In genomic region chr10:42637142-42637541, GRCh38 we compare ENCODE assay signal across 8 cellular contexts. TPM values are rescaled to one million over a fixed set of nuclear protein-coding genes. Genes with fewer than 3 reads are reported as not detected.
DNase-seq lines count a peak whose midpoint lies in the region; ATAC-seq and TF ChIP-seq lines count a peak whose summit lies in the region.
"Had no signal": no experiment of that assay in that cellular context is flagged by ENCODE, and none has a peak within 500 bp of the region (broad histone marks: within the 10 kb centered on the region; RNA-seq: fewer than 3 reads in every experiment).

No MANE protein-coding gene starts in this region.

- peak overlapping the region; percentile 98 for H3K27ac Mint-ChIP-seq in activated CD8-positive, alpha-beta T cell treated with anti-CD3 and anti-CD28 coated beads for 36 hours
- H3K27ac Mint-ChIP-seq in immature natural killer cell = peak overlapping the region; percentile 90 to 96 (median 96)
- peak overlapping the region; percentile 99 for H3K27ac Mint-ChIP-seq in stimulated activated memory B cell treated with anti-CD40 and anti-IgM and Interleukin-4, amounts not matched to agents 10 μg/mL and 1 μg/mL and 100 μg/mL, for 72 hours

- no peak overlapping the region for H2BK15ac ChIP-seq in IMR-90 (ENCODE audit: low read depth, low read length)

- H3K9me3 Mint-ChIP-seq in activated CD8-positive, alpha-beta T cell treated with anti-CD3 and anti-CD28 coated beads for 36 hours = no peaks in the 10 kb centered on the region
- no peaks in the 10 kb centered on the region for H3K9me3 Mint-ChIP-seq in immature natural killer cell
- H3K9me3 Mint-ChIP-seq in stimulated activated memory B cell treated with anti-CD40 and anti-IgM and Interleukin-4, amounts not matched to agents 10 μg/mL and 1 μg/mL and 100 μg/mL, for 72 hours = no peaks in the 10 kb centered on the region

- dilution Hi-C loops in IMR-90 (cut with HindIII; ENCODE audit: low sequenced_read_pairs, unreplicated experiment) = no loop called here

- H3K4me1 Mint-ChIP-seq in activated CD8-positive, alpha-beta T cell treated with anti-CD3 and anti-CD28 coated beads for 36 hours (ENCODE audit: low read depth) = peaks cover 30% of the 10 kb centered on the region
- H3K4me1 Mint-ChIP-seq in immature natural killer cell = peaks cover 31 to 57% of the 10 kb centered on the region in 2 donors
- peaks cover 36% of the 10 kb centered on the region for H3K4me1 Mint-ChIP-seq in stimulated activated memory B cell treated with anti-CD40 and anti-IgM and Interleukin-4, amounts not matched to agents 10 μg/mL and 1 μg/mL and 100 μg/mL, for 72 hours

- H2AK9ac ChIP-seq in IMR-90 (replicated peaks; ENCODE audit: low read depth, low read length, poor library complexity) = no peak overlapping the region

- no TSS peak for BruUV-seq in IMR-90 (replicated peaks; lab: Mats Ljungman, UMichigan)

- H4K91ac ChIP-seq in IMR-90 (ENCODE audit: insufficient read depth, low read depth, low read length) = no peak overlapping the region

- H2BK5ac ChIP-seq in IMR-90 (ENCODE audit: low read depth, low read length, poor library complexity, severe bottlenecking) = no peak overlapping the region

- no peak overlapping the region for H2BK120ac ChIP-seq in IMR-90 (ENCODE audit: low read depth, low read length)

- H3K14ac ChIP-seq in IMR-90 (replicated peaks; ENCODE audit: low read depth, low read length) = no peak overlapping the region

- no peak for ATAC-seq in IMR-90 (ENCODE audit: low read depth)
- ATAC-seq in activated CD8-positive, alpha-beta T cell treated with anti-CD3 and anti-CD28 coated beads for 36 hours = no peak
- no peak for ATAC-seq in stimulated activated memory B cell treated with anti-CD40 and anti-IgM and Interleukin-4, amounts not matched to agents 10 μg/mL and 1 μg/mL and 100 μg/mL, for 72 hours
- ATAC-seq in GM21528 (IDR thresholded peaks at IDR 0.05; ENCODE audit: low FRiP score, unreplicated experiment) = no peak

- H3K79me1 ChIP-seq in IMR-90 (ENCODE audit: low read depth in 1 of 2, low read length in 2 of 2) = peaks cover 0 to 12% of the 10 kb centered on the region in 2 experiments; a peak in 2 of 4 replicates

- DNase-seq in IMR-90 (no peak), immature natural killer cell (no peak), EL (no peak), NCI-H226 (no peak)
- DNase-seq in activated CD8-positive, alpha-beta T cell treated with anti-CD3 and anti-CD28 coated beads for 36 hours = no peak
- DNase-seq: NCI-H1436 had no signal

- H3K27ac ChIP-seq in IMR-90 (ENCODE audit: insufficient read depth, low read length) = no peak overlapping the region

- intact Hi-C loops in IMR-90 (cut with micrococcal nuclease) = loop anchor here (10.0 kb wide), 1 partner anchor 148 kb away; the partner anchor contains the start of gene BMS1
- intact Hi-C loops in activated CD8-positive, alpha-beta T cell treated with anti-CD3 and anti-CD28 coated beads for 36 hours (cut with micrococcal nuclease) = loop anchor here (5.0 kb wide), 1 partner anchor 85 kb away; no protein-coding TSS in a partner anchor

- peaks cover 1% of the 10 kb centered on the region; the same call in 1 of the 2 replicates for H3K4me1 ChIP-seq in IMR-90 (ENCODE audit: control insufficient read depth, insufficient read depth, low read length)

- H3K9ac ChIP-seq in IMR-90 (ENCODE audit: low read depth, low read length) = no peak overlapping the region

- peak overlapping the region; percentile 95 for H3K4me3 Mint-ChIP-seq in activated CD8-positive, alpha-beta T cell treated with anti-CD3 and anti-CD28 coated beads for 36 hours
- H3K4me3 Mint-ChIP-seq in immature natural killer cell = peak overlapping the region; percentile 95 to 98 (median 97)
- H3K4me3 Mint-ChIP-seq in stimulated activated memory B cell treated with anti-CD40 and anti-IgM and Interleukin-4, amounts not matched to agents 10 μg/mL and 1 μg/mL and 100 μg/mL, for 72 hours = peak overlapping the region; percentile 21

- no peak overlapping the region for H3K18ac ChIP-seq in IMR-90 (ENCODE audit: low read depth, low read length)

- H3K9me1 ChIP-seq in IMR-90 (ENCODE audit: insufficient read depth, low read length) = no peaks in the 10 kb centered on the region

- no peak overlapping the region for H3K56ac ChIP-seq in IMR-90 (ENCODE audit: extremely low read depth, insufficient read depth, low read length)

- no peak for TF ChIP-seq POLR2A in IMR-90 (IDR thresholded peaks at IDR 0.05; ENCODE audit: low read depth, low read length)

- no peak for TF ChIP-seq CTCF in IMR-90 (conservative IDR thresholded peaks at IDR 0.05; ENCODE audit: low read depth, low read length)
- TF ChIP-seq CTCF in activated CD8-positive, alpha-beta T cell treated with anti-CD3 and anti-CD28 coated beads for 36 hours (IDR thresholded peaks at IDR 0.05) = no peak

- H3K4me2 ChIP-seq in IMR-90 (ENCODE audit: low read depth, low read length) = no peak overlapping the region

- H3K4ac ChIP-seq in IMR-90 (ENCODE audit: low read depth, low read length) = peak overlapping the region; percentile 94; the same call in 1 of the 2 replicates

- peaks cover 14% of the 10 kb centered on the region for H3K36me3 Mint-ChIP-seq in activated CD8-positive, alpha-beta T cell treated with anti-CD3 and anti-CD28 coated beads for 36 hours (ENCODE audit: low read depth)
- peaks cover 0 to 13% (median 6%) of the 10 kb centered on the region in 3 donors for H3K36me3 Mint-ChIP-seq in immature natural killer cell
- peaks cover 30% of the 10 kb centered on the region for H3K36me3 Mint-ChIP-seq in stimulated activated memory B cell treated with anti-CD40 and anti-IgM and Interleukin-4, amounts not matched to agents 10 μg/mL and 1 μg/mL and 100 μg/mL, for 72 hours

- CTCF ChIA-PET in IMR-90 (lab: Yijun Ruan, JAX) = no interaction called here
- CTCF ChIA-PET in activated CD8-positive, alpha-beta T cell treated with anti-CD3 and anti-CD28 coated beads for 36 hours (lab: Charles Lee) = interaction anchor here (1.3 kb wide), 1 partner anchor 116 kb away, joined by 3 read pairs; no protein-coding TSS in a partner anchor

- no peaks in the 10 kb centered on the region for H3K36me3 ChIP-seq in IMR-90 (ENCODE audit: control insufficient read depth, insufficient read depth, low read length)

- no peak overlapping the region for H2BK20ac ChIP-seq in IMR-90 (ENCODE audit: low read depth, low read length)

- no peak overlapping the region for H3K23ac ChIP-seq in IMR-90 (ENCODE audit: low read depth, low read length)

- H2AFZ ChIP-seq in IMR-90 (replicated peaks; ENCODE audit: low read length, poor library complexity) = no peak overlapping the region

- H4K5ac ChIP-seq in IMR-90 (ENCODE audit: low read depth, low read length) = peak overlapping the region; percentile 97; the same call in 1 of the 2 replicates

- H3K9me3 ChIP-seq in IMR-90 (ENCODE audit: control insufficient read depth, insufficient read depth, low read length) = no peaks in the 10 kb centered on the region

- no peak overlapping the region for H2AK5ac ChIP-seq in IMR-90 (ENCODE audit: low read depth, low read length)

- H4K8ac ChIP-seq in IMR-90 (ENCODE audit: low read depth in 2 of 2, low read length in 2 of 2) = peak overlapping the region; percentile 87 to 99

- in situ Hi-C loops in IMR-90 (cut with MboI; ENCODE audit: low sequenced_read_pairs) = no loop called here

- POLR2A ChIA-PET in IMR-90 (lab: Charles Lee; ENCODE audit: unreplicated experiment) = no interaction called here
- POLR2A ChIA-PET in activated CD8-positive, alpha-beta T cell treated with anti-CD3 and anti-CD28 coated beads for 36 hours (lab: Charles Lee) = no interaction called here

- no peak overlapping the region; the same call in 1 of the 2 replicates for H3K4me3 ChIP-seq in IMR-90 (ENCODE audit: insufficient read depth, low read depth, low read length)

- WGBS in IMR-90 (ENCODE audit: extremely low coverage in 2 of 2, insufficient read length in 1 of 2), 2 experiments = no CpG with 5 or more reads among the region's 3 CpGs

- no peaks in the 10 kb centered on the region for H3K27me3 ChIP-seq in IMR-90 (ENCODE audit: control insufficient read depth, insufficient read depth, low read length)

- no peaks in the 10 kb centered on the region for H3K27me3 Mint-ChIP-seq in activated CD8-positive, alpha-beta T cell treated with anti-CD3 and anti-CD28 coated beads for 36 hours
- peaks cover 0 to 2% (median 0%) of the 10 kb centered on the region in 3 donors for H3K27me3 Mint-ChIP-seq in immature natural killer cell (ENCODE audit: low read depth in 3 of 3)
- no peaks in the 10 kb centered on the region for H3K27me3 Mint-ChIP-seq in stimulated activated memory B cell treated with anti-CD40 and anti-IgM and Interleukin-4, amounts not matched to agents 10 μg/mL and 1 μg/mL and 100 μg/mL, for 72 hours

- no peak for TF ChIP-seq RAD21 in IMR-90 (IDR thresholded peaks at IDR 0.05; ENCODE audit: low read length)

- H4K20me1 ChIP-seq in IMR-90 (ENCODE audit: insufficient read depth, low read length) = no peaks in the 10 kb centered on the region

TF ChIP-seq in IMR-90, 13 proteins besides CTCF, POLR2A, EP300 and RAD21 (continues in another document):
- TF ChIP-seq RCOR1 (IDR thresholded peaks at IDR 0.05; ENCODE audit: insufficient replicate concordance, low read length) (no peak), FOS (IDR thresholded peaks at IDR 0.05; ENCODE audit: low read depth, low read length) (no peak), SMC3 (IDR thresholded peaks at IDR 0.05; ENCODE audit: low read depth, low read length) (no peak), USF2 (IDR thresholded peaks at IDR 0.05; ENCODE audit: low read depth, low read length) (no peak), NFE2L2 (IDR thresholded peaks at IDR 0.05; ENCODE audit: low read depth, low read length) (no peak), MXI1 (IDR thresholded peaks at IDR 0.05; ENCODE audit: borderline replicate concordance, low read depth, low read length) (no peak), RFX5 (IDR thresholded peaks at IDR 0.05; ENCODE audit: low read depth, low read length) (no peak), CHD1 (IDR thresholded peaks at IDR 0.05; ENCODE audit: low read depth, low read length) (no peak), BHLHE40 (IDR thresholded peaks at IDR 0.05; ENCODE audit: low read depth, low read length) (no peak), MAZ (IDR thresholded peaks at IDR 0.05; ENCODE audit: borderline replicate concordance, low read depth, low read length) (no peak)

RNA-seq across cellular contexts. Expression of gene ZNF33B, which starts 1.2 kb away (rescaled TPM):
- total RNA-seq in IMR-90 (2012; rRNA removed) = 4.5 and 5.0 TPM in 2 replicates
- polyA plus RNA-seq in IMR-90 (2012; rRNA removed) (1.9 and 2.1 TPM in 2 replicates), immature natural killer cell (10 to 100 TPM in 1 of 3 donors, 1 to 10 TPM in 2; 9.4 to 13.6 (median 9.6) TPM)
- 0.30 and 0.59 TPM in 2 replicates for polyA plus RNA-seq in IMR-90 (2012; cell fraction: cytosol; rRNA removed)
- 0.35 and 6.6 TPM in 2 replicates for polyA plus RNA-seq in IMR-90 (2012; cell fraction: nucleus; rRNA removed; ENCODE audit: low replicate concordance)
- total RNA-seq in activated CD8-positive, alpha-beta T cell treated with anti-CD3 and anti-CD28 coated beads for 36 hours = 1 to 10 TPM; 5.8 to 7.9 TPM

Comparison
In these comparisons a context has a peak if more than half of its experiments do, and no peak if none do; other contexts are left out.
1. H3K4me3 Mint-ChIP-seq: peak in every context shown above with its lines; median percentile 97 in immature natural killer cell; 95 in activated CD8-positive, alpha-beta T cell treated with anti-CD3 and anti-CD28 coated beads for 36 hours; 21 in stimulated activated memory B cell treated with anti-CD40 and anti-IgM and Interleukin-4, amounts not matched to agents 10 μg/mL and 1 μg/mL and 100 μg/mL, for 72 hours.